17 cellular contexts compared by ENCODE assay signal in genomic region chr12:103978384-103978982, GRCh38.
"Had no signal": no experiment of that assay in that cellular context is flagged by ENCODE, and none has a peak within 500 bp of the region (broad histone marks: within the 10 kb centered on the region; RNA-seq: fewer than 3 reads in every experiment).

No MANE protein-coding gene starts in this region.

- H3K9me3 Mint-ChIP-seq: immature natural killer cell, nephron had no signal

- H3K4me3 Mint-ChIP-seq: immature natural killer cell, nephron had no signal

- H3K9me3 ChIP-seq: esophagus muscularis mucosa, psoas muscle, SK-N-SH, suprapubic skin, upper lobe of right lung had no signal

- ATAC-seq: left cardiac atrium; psoas muscle; sciatic nerve; stimulated activated naive CD8-positive, alpha-beta T cell treated with anti-CD3 and anti-CD28 coated beads, Interleukin-15, Interleukin-2, amounts not matched to agents 100 U/mL and 50 U/mL, for 24 hours; upper lobe of right lung had no signal

- H3K4me1 ChIP-seq: suprapubic skin had no signal

- FAIRE-seq: TTC549 had no signal

- H3K4me1 Mint-ChIP-seq: nephron had no signal

- H3K4me2 ChIP-seq: SK-N-SH had no signal

- DNase-seq: activated CD4-positive, CD25-positive, alpha-beta regulatory T cell; activated naive CD4-positive, alpha-beta T cell treated with Interleukin-2 at 50 U/mL for 16 hours; glutamatergic neuron; immature natural killer cell; left cardiac atrium; psoas muscle; SK-N-SH; stimulated activated CD4-positive, alpha-beta T cell treated with anti-CD3 and anti-CD28 coated beads, Interleukin-2, amount 100 ng/mL, for 24 hours; stimulated activated naive CD8-positive, alpha-beta T cell treated with anti-CD3 and anti-CD28 coated beads, Interleukin-15, Interleukin-2, amounts not matched to agents 100 U/mL and 50 U/mL, for 24 hours; T-helper 2 cell; upper lobe of right lung had no signal

- H3K27me3 ChIP-seq: esophagus muscularis mucosa, suprapubic skin, upper lobe of right lung had no signal

- H3K9ac ChIP-seq: SK-N-SH had no signal

- H3K4me3 ChIP-seq: esophagus muscularis mucosa, lung, psoas muscle, suprapubic skin, upper lobe of right lung had no signal

- H3K27ac ChIP-seq: esophagus muscularis mucosa, psoas muscle, suprapubic skin, upper lobe of right lung had no signal
